In genomic region chr2:217064234-217065103, GRCh38 we compare ENCODE assay signal across 12 cellular contexts.
DNase-seq lines count a peak whose midpoint lies in the region; FAIRE-seq and TF ChIP-seq lines count a peak whose summit lies in the region.
"Had no signal": no experiment of that assay in that cellular context is flagged by ENCODE, and none has a peak within 500 bp of the region (broad histone marks: within the 10 kb centered on the region; RNA-seq: fewer than 3 reads in every experiment).

No MANE protein-coding gene starts in this region.

- CTCF ChIA-PET in MCF 10A (lab: Yijun Ruan, JAX), result interaction anchor here (0.6 kb wide), 1 partner anchor 250 kb away, joined by 3 read pairs; no protein-coding TSS in a partner anchor
- CTCF ChIA-PET in endothelial cell of umbilical vein (lab: Charles Lee), result interaction anchor here (0.6 to 1.4 kb wide), 5 partner anchors 12 to 545 kb away, joined by 3 to 5 read pairs (median 3); no protein-coding TSS in a partner anchor

- no TSS peak for BruUV-seq in MCF 10A (replicated peaks; lab: Mats Ljungman, UMichigan)
- no TSS peak for BruUV-seq in endothelial cell of umbilical vein (replicated peaks; lab: Mats Ljungman, UMichigan)

- peak overlapping the region; percentile 20 to 56 (median 31) for H3K4me3 ChIP-seq in breast epithelium
- H3K4me3 ChIP-seq in endothelial cell of umbilical vein (replicated peaks in 1 of 3; ENCODE audit: insufficient read depth in 1 of 3, low read depth in 1 of 3, low read length in 3 of 3), result no peak overlapping the region
- H3K4me3 ChIP-seq in muscle layer of colon (ENCODE audit: low read depth in 1 of 2, low read length in 2 of 2), result peak overlapping the region; percentile 19 to 34
- peak overlapping the region; percentile 18 to 29 for H3K4me3 ChIP-seq in uterus

- TF ChIP-seq CTCF in breast epithelium (IDR thresholded peaks at IDR 0.05) (no peak), MCF 10A (IDR thresholded peaks at IDR 0.05; ENCODE audit: unreplicated experiment) (no peak), endothelial cell of umbilical vein (IDR thresholded peaks at IDR 0.05; ENCODE audit: extremely low read depth in 1 of 2, insufficient read depth in 1 of 2, low read depth in 1 of 2, low read length in 2 of 2) (no peak), uterus (IDR thresholded peaks at IDR 0.05) (no peak)

- TF ChIP-seq POLR2A in breast epithelium (IDR thresholded peaks at IDR 0.05) (no peak), endothelial cell of umbilical vein (IDR thresholded peaks at IDR 0.05; ENCODE audit: low read depth, low read length) (no peak), uterus (IDR thresholded peaks at IDR 0.05) (no peak)

- peaks cover 13% of the 10 kb centered on the region for H3K9me3 Mint-ChIP-seq in MCF 10A (ENCODE audit: unreplicated experiment)
- H3K9me3 Mint-ChIP-seq: T-helper 1 cell treated with Interleukin-12 subunit alpha and Interleukin-12 subunit beta and Interleukin-4 antibody, amounts not matched to agents 30 μg/mL and 1 μg/mL, for 36 hours had no signal

- H3K4me1 ChIP-seq in breast epithelium (no peaks in the 10 kb centered on the region), endothelial cell of umbilical vein (ENCODE audit: control insufficient read depth, extremely low read depth, insufficient read depth, low read length) (peaks cover 15% of the 10 kb centered on the region), muscle layer of colon (ENCODE audit: insufficient read depth, low read length) (peaks cover 35% of the 10 kb centered on the region), uterus (no peaks in the 10 kb centered on the region)

- FAIRE-seq in endothelial cell of umbilical vein (lab: Jason Lieb, UNC) (peak; percentile 64), frontal cortex (lab: Jason Lieb, UNC) (no peak)
- FAIRE-seq: A204.1 had no signal

- H3K9me1 ChIP-seq in endothelial cell of umbilical vein (replicated peaks; ENCODE audit: control insufficient read depth, extremely low read depth, insufficient read depth, low read length), result no peaks in the 10 kb centered on the region

- intact Hi-C loops in breast epithelium (cut with DNase I; ENCODE audit: low total_unique reads) (no loop called here), MCF 10A (cut with micrococcal nuclease) (no loop called here), endothelial cell of umbilical vein (cut with micrococcal nuclease) (no loop called here), uterus (cut with DNase I; ENCODE audit: low total_unique reads) (no loop called here)

- H3K79me2 ChIP-seq in endothelial cell of umbilical vein (ENCODE audit: control insufficient read depth, insufficient read depth, low read length), result no peaks in the 10 kb centered on the region

- H3K27ac ChIP-seq in breast epithelium (peak overlapping the region; percentile 52 to 54), endothelial cell of umbilical vein (ENCODE audit: insufficient read depth, low read depth, low read length) (no peak overlapping the region), muscle layer of colon (ENCODE audit: low read depth, low read length) (no peak overlapping the region), uterus (peak overlapping the region; percentile 53 to 66)

- H3K27me3 Mint-ChIP-seq in MCF 10A (ENCODE audit: insufficient read depth, unreplicated experiment), result peaks cover 12% of the 10 kb centered on the region

- no peaks in the 10 kb centered on the region for H3K36me3 Mint-ChIP-seq in MCF 10A (ENCODE audit: insufficient read depth, unreplicated experiment)

- no peak overlapping the region for H3K4me3 Mint-ChIP-seq in MCF 10A (ENCODE audit: unreplicated experiment)
- H3K4me3 Mint-ChIP-seq: activated T-helper 1 cell treated with anti-CD3 and anti-CD28 coated beads, Interleukin-12 subunit alpha, Interleukin-12 subunit beta, Interleukin-2, Interleukin-4 antibody, amounts not matched to agents 30 ng/mL and 10 ng/mL and 1 ng/mL, durations not matched to agents 14 hours and 24 hours and 36 hours; T-helper 1 cell treated with Interleukin-12 subunit alpha and Interleukin-12 subunit beta and Interleukin-4 antibody, amounts not matched to agents 30 μg/mL and 1 μg/mL, for 36 hours had no signal

- no peak overlapping the region for H2AFZ ChIP-seq in endothelial cell of umbilical vein (ENCODE audit: low read depth, low read length)

- no peak overlapping the region for H3K4me2 ChIP-seq in endothelial cell of umbilical vein (ENCODE audit: insufficient read depth, low read length)

- POLR2A ChIA-PET in MCF 10A (lab: Yijun Ruan, JAX), result interaction anchor here (0.6 kb wide), 1 partner anchor 42 kb away, joined by 3 read pairs; no protein-coding TSS in a partner anchor
- POLR2A ChIA-PET in endothelial cell of umbilical vein (lab: Charles Lee), result no interaction called here

- DNase-seq in breast epithelium (ENCODE audit: low spot score in 2 of 2), result no peak
- no peak for DNase-seq in MCF 10A (ENCODE audit: unreplicated experiment)
- no peak for DNase-seq in endothelial cell of umbilical vein (ENCODE audit: low read depth, low spot score)
- peak; percentile 54 for DNase-seq in uterus
- no peak for DNase-seq in D341Med (ENCODE audit: low spot score)
- DNase-seq in activated CD8-positive, alpha-beta memory T cell treated with anti-CD3 and anti-CD28 coated beads for 24 hours, result no peak
- no peak for DNase-seq in frontal cortex (ENCODE audit: low spot score in 2 of 2)
- DNase-seq: NCI-H2081 had no signal

- H3K9ac ChIP-seq in endothelial cell of umbilical vein (replicated peaks; ENCODE audit: extremely low read depth, insufficient read depth, low read length) (no peak overlapping the region), muscle layer of colon (ENCODE audit: low read length) (peak overlapping the region; percentile 17)

- no peak overlapping the region for H3K27ac Mint-ChIP-seq in MCF 10A (ENCODE audit: low read depth, unreplicated experiment)
- H3K27ac Mint-ChIP-seq: activated T-helper 1 cell treated with anti-CD3 and anti-CD28 coated beads, Interleukin-12 subunit alpha, Interleukin-12 subunit beta, Interleukin-2, Interleukin-4 antibody, amounts not matched to agents 30 ng/mL and 10 ng/mL and 1 ng/mL, durations not matched to agents 14 hours and 24 hours and 36 hours; T-helper 1 cell treated with Interleukin-12 subunit alpha and Interleukin-12 subunit beta and Interleukin-4 antibody, amounts not matched to agents 30 μg/mL and 1 μg/mL, for 36 hours had no signal

- H3K9me3 ChIP-seq in breast epithelium (no peaks in the 10 kb centered on the region), endothelial cell of umbilical vein (replicated peaks; ENCODE audit: control insufficient read depth, insufficient read depth, low read length) (no peaks in the 10 kb centered on the region), muscle layer of colon (ENCODE audit: low read length) (no peaks in the 10 kb centered on the region), uterus (no peaks in the 10 kb centered on the region)

- H3K36me3 ChIP-seq in breast epithelium, result no peaks in the 10 kb centered on the region
- no peaks in the 10 kb centered on the region for H3K36me3 ChIP-seq in endothelial cell of umbilical vein (ENCODE audit: control insufficient read depth in 2 of 2, extremely low read depth in 1 of 2, insufficient read depth in 2 of 2, low read length in 2 of 2)
- H3K36me3 ChIP-seq in muscle layer of colon (ENCODE audit: insufficient read depth, low read length), result no peaks in the 10 kb centered on the region
- H3K36me3 ChIP-seq in uterus, result no peaks in the 10 kb centered on the region

- H4K20me1 ChIP-seq in endothelial cell of umbilical vein (replicated peaks; ENCODE audit: control insufficient read depth, extremely low read depth, insufficient read depth, low read length), result no peaks in the 10 kb centered on the region

- dilution Hi-C loops in endothelial cell of umbilical vein (cut with MboI; ENCODE audit: extremely low pct_ligation_motif_present, low sequenced_read_pairs), result no loop called here

- H3K4me1 Mint-ChIP-seq in MCF 10A (ENCODE audit: insufficient read depth, unreplicated experiment), result peaks cover 8% of the 10 kb centered on the region

- H3K27me3 ChIP-seq in breast epithelium (no peaks in the 10 kb centered on the region), endothelial cell of umbilical vein (ENCODE audit: control insufficient read depth in 2 of 2, insufficient read depth in 2 of 2, low read length in 2 of 2) (no peaks in the 10 kb centered on the region), muscle layer of colon (ENCODE audit: control insufficient read depth in 1 of 2, insufficient read depth in 2 of 2, low read length in 2 of 2) (no peaks in the 10 kb centered on the region), uterus (no peaks in the 10 kb centered on the region)

TF ChIP-seq in endothelial cell of umbilical vein, 7 proteins besides CTCF, POLR2A, EP300 and RAD21:
- TF ChIP-seq MYC (IDR thresholded peaks at IDR 0.05; ENCODE audit: low read depth, low read length), result no peak
- no peak for TF ChIP-seq JUN (IDR thresholded peaks at IDR 0.05; ENCODE audit: borderline replicate concordance, insufficient read depth, insufficient read length, low read depth)
- TF ChIP-seq FOS (IDR thresholded peaks at IDR 0.05; ENCODE audit: borderline replicate concordance, insufficient read depth, low read length), result no peak
- no peak for TF ChIP-seq MAX (IDR thresholded peaks at IDR 0.05; ENCODE audit: insufficient read depth, insufficient read length)
- no peak for TF ChIP-seq POLR2AphosphoS5 (IDR thresholded peaks at IDR 0.05; ENCODE audit: insufficient read depth, low read depth, low read length)
- TF ChIP-seq GATA2 (IDR thresholded peaks at IDR 0.05; ENCODE audit: insufficient read depth, insufficient read length, low read depth, low read length), result no peak
- no peak for TF ChIP-seq EZH2 (IDR thresholded peaks at IDR 0.05; ENCODE audit: borderline replicate concordance, low read depth, low read length, severe bottlenecking)

Comparison
In these comparisons a context has a peak if more than half of its experiments do, and no peak if none do; other contexts are left out.
1. DNase-seq: peak in uterus (2 of 2); none in breast epithelium (0 of 2), MCF 10A (single experiment), endothelial cell of umbilical vein (single experiment), D341Med (single experiment), activated CD8-positive, alpha-beta memory T cell treated with anti-CD3 and anti-CD28 coated beads for 24 hours (single experiment) and frontal cortex (0 of 2).
2. H3K27ac ChIP-seq: peak in breast epithelium (2 of 2) and uterus (2 of 2); none in endothelial cell of umbilical vein (single experiment) and muscle layer of colon (single experiment).
3. H3K4me3 ChIP-seq: peak in breast epithelium (3 of 3), muscle layer of colon (2 of 2) and uterus (2 of 2); none in endothelial cell of umbilical vein (0 of 3).